9 cellular contexts compared by ENCODE assay signal in the genomic region with DNA sequence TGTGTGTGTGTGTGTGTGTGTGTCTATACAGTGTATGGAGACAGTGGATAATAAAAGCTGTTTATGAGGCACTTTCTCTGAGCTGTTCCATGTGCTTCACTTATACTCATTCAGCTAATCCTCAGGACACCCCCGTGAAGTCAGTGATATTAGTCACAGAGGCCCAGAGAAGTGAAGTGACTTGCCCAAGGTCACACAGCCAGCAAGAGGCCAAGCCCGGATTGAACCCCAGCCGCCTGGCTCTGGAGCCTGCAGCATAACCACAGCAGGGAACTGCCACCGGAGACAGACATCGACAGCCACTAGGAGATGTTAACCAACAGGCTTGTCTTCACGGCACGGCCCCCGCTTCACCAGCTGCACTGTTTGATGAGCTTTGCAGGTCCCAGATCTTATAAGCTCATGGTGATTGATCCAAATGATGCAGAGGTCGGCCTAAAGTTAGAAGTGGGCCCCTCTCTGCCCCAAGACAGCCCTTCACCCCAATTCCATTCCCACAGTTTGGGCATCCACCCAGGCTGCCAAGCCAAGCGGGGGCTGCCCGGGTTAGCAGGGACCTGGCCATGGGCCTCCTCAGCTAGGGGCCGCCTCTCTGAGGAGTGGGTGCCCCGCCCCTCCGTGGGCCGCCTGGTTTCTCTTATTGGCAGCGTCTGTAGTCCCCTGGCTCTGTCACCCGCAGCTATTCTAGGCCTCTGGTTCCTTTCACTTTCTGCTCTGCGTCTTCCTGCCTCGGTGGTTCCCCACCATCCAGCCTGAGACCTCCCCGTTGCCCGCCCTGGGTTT. TPM values are rescaled to one million over a fixed set of nuclear protein-coding genes. Genes with fewer than 3 reads are reported as not detected.
DNase-seq lines count a peak whose midpoint lies in the region; ATAC-seq, FAIRE-seq and TF ChIP-seq lines count a peak whose summit lies in the region.
"Had no signal": no experiment of that assay in that cellular context is flagged by ENCODE, and none has a peak within 500 bp of the region (broad histone marks: within the 10 kb centered on the region; RNA-seq: fewer than 3 reads in every experiment).

No MANE protein-coding gene starts in this region.

- H3K27me3 ChIP-seq in CD4-positive, alpha-beta memory T cell (ENCODE audit: insufficient read depth, low read length) = no peaks in the 10 kb centered on the region
- H3K27me3 ChIP-seq in MM.1S (replicated peaks; ENCODE audit: insufficient read depth, low read length) = peaks cover 6% of the 10 kb centered on the region; the same call in 1 of the 2 replicates
- H3K27me3 ChIP-seq in thoracic aorta (replicated peaks; ENCODE audit: insufficient read depth) = no peaks in the 10 kb centered on the region

- H3K9me3 Mint-ChIP-seq in CD4-positive, alpha-beta memory T cell = peaks cover 0 to 4% (median 0%) of the 10 kb centered on the region in 8 donors

- H3K27ac ChIP-seq in CD4-positive, alpha-beta memory T cell (ENCODE audit: low read depth, low read length) = peak overlapping the region; percentile 75
- H3K27ac ChIP-seq in MM.1S (ENCODE audit: low read length) (no peak overlapping the region), thoracic aorta (no peak overlapping the region)

- no peaks in the 10 kb centered on the region for H3F3A ChIP-seq in MM.1S (ENCODE audit: insufficient read depth, low read length)

- H3K9me3 ChIP-seq in CD4-positive, alpha-beta memory T cell (ENCODE audit: control insufficient read depth in 1 of 2, low read length in 2 of 2) = no peaks in the 10 kb centered on the region
- H3K9me3 ChIP-seq in MM.1S (replicated peaks; ENCODE audit: insufficient read depth, low read length) = no peaks in the 10 kb centered on the region
- no peaks in the 10 kb centered on the region for H3K9me3 ChIP-seq in thoracic aorta

- peaks cover 29 to 64% (median 45%) of the 10 kb centered on the region in 4 donors for H3K4me1 Mint-ChIP-seq in CD4-positive, alpha-beta memory T cell

- no peaks in the 10 kb centered on the region for H4K20me1 ChIP-seq in MM.1S (ENCODE audit: insufficient read depth, low read length)

- TF ChIP-seq CTCF in MM.1S (IDR thresholded peaks at IDR 0.05; ENCODE audit: low read length) (0 out of 2 replicates have a peak, but pooled peaks have one; percentile 6), thoracic aorta (IDR thresholded peaks at IDR 0.05) (no peak), D721Med (IDR thresholded peaks at IDR 0.05; ENCODE audit: insufficient read depth, missing control alignments) (no peak)

- H3K9me2 ChIP-seq in MM.1S (replicated peaks; ENCODE audit: insufficient read depth, low read length) = no peaks in the 10 kb centered on the region

- peak overlapping the region; percentile 70 to 92 (median 80) for H3K4me3 Mint-ChIP-seq in CD4-positive, alpha-beta memory T cell

- H3K9ac ChIP-seq in MM.1S (ENCODE audit: low read length) = no peak overlapping the region

- peak; percentile 75 for ATAC-seq in GM21526 (IDR thresholded peaks at IDR 0.05; ENCODE audit: low FRiP score, unreplicated experiment)
- ATAC-seq in thoracic aorta (ENCODE audit: insufficient number of reproducible peaks, low FRiP score, low read depth) = peak; percentile 14

- no peak for FAIRE-seq in D721Med (lab: Jason Lieb, UNC)

- peaks cover 46% of the 10 kb centered on the region for H3K4me1 ChIP-seq in CD4-positive, alpha-beta memory T cell (ENCODE audit: insufficient read depth, low read length)
- H3K4me1 ChIP-seq in MM.1S (ENCODE audit: low read length) = peaks cover 15% of the 10 kb centered on the region
- peaks cover 0 to 20% of the 10 kb centered on the region in 2 donors for H3K4me1 ChIP-seq in thoracic aorta (ENCODE audit: control insufficient read depth in 1 of 2, low read depth in 2 of 2)

- intact Hi-C loops in CD4-positive, alpha-beta memory T cell (cut with micrococcal nuclease) = loop anchor here (1.0 kb wide), 2 partner anchors 8 to 30 kb away; no protein-coding TSS in a partner anchor
- intact Hi-C loops in posterior cingulate gyrus (cut with DNase I) = no loop called here

- H3K4me2 ChIP-seq in MM.1S (ENCODE audit: low read depth, low read length) = peak overlapping the region; percentile 89

- POLR2A ChIA-PET in CD4-positive, alpha-beta memory T cell (lab: Charles Lee; ENCODE audit: partially characterized antibody) = interaction anchor here (0.7 to 6.0 kb wide), 13 partner anchors 9 to 517 kb away, joined by 3 to 283 read pairs (median 4); a partner anchor contains a TSS

- H3K79me2 ChIP-seq in MM.1S (ENCODE audit: low read length) = no peaks in the 10 kb centered on the region

- DNase-seq in CD4-positive, alpha-beta memory T cell = peak; percentile 76 to 86 (median 83)
- peak; percentile 79 for DNase-seq in MM.1S
- DNase-seq in activated T-cell treated with anti-CD3 and anti-CD28 coated beads, Interleukin-2, amount 50 U/mL, for 48 hours = peak; percentile 92 to 93
- peak; percentile 20 to 28 for DNase-seq in lung microvascular endothelial cell (ENCODE audit: low read depth in 2 of 2)
- no peak for DNase-seq in thoracic aorta (ENCODE audit: low spot score)
- DNase-seq in posterior cingulate gyrus = no peak
- no peak for DNase-seq in D721Med (ENCODE audit: insufficient read length, low spot score)

- H3K36me3 ChIP-seq in CD4-positive, alpha-beta memory T cell (ENCODE audit: insufficient read depth, low read length) = no peaks in the 10 kb centered on the region
- no peaks in the 10 kb centered on the region for H3K36me3 ChIP-seq in MM.1S (replicated peaks; ENCODE audit: insufficient read depth, low read length)
- no peaks in the 10 kb centered on the region for H3K36me3 ChIP-seq in thoracic aorta

- H2AFZ ChIP-seq in MM.1S (ENCODE audit: low read length) = peak overlapping the region; percentile 8; the same call in 1 of the 2 replicates

- H3K27ac Mint-ChIP-seq in CD4-positive, alpha-beta memory T cell = peak overlapping the region; percentile 92 to 99 (median 98)

- H3K4me3 ChIP-seq in CD4-positive, alpha-beta memory T cell (ENCODE audit: low read length in 2 of 2) = peak overlapping the region; percentile 48 to 56
- H3K4me3 ChIP-seq in MM.1S (ENCODE audit: low read length) (peak overlapping the region; percentile 44), thoracic aorta (peak overlapping the region; percentile 62)

- no peaks in the 10 kb centered on the region for H3K27me3 Mint-ChIP-seq in CD4-positive, alpha-beta memory T cell

- H3K36me3 Mint-ChIP-seq in CD4-positive, alpha-beta memory T cell = no peaks in the 10 kb centered on the region

- CTCF ChIA-PET in CD4-positive, alpha-beta memory T cell (lab: Charles Lee; ENCODE audit: partially characterized antibody) = interaction anchor here (0.7 to 3.7 kb wide), 10 partner anchors 8 to 260 kb away, joined by 3 to 69 read pairs (median 6); a partner anchor contains a TSS

RNA-seq across cellular contexts. Expression of a gene that starts 30.9 kb away (rescaled TPM):
- total RNA-seq in CD4-positive, alpha-beta memory T cell = 10 to 100 TPM; 14.7 to 16.7 TPM
- polyA plus RNA-seq in CD4-positive, alpha-beta memory T cell = 10 to 100 TPM; 17.6 to 37.8 TPM
- total RNA-seq in lung microvascular endothelial cell (0.22 and 0.79 TPM in 2 replicates), thoracic aorta (10 to 100 TPM; 16.9 to 22.6 TPM)

RNA-seq across cellular contexts. Expression of a gene that starts 44.0 kb away (rescaled TPM):
- not detected for total RNA-seq in CD4-positive, alpha-beta memory T cell
- not detected for polyA plus RNA-seq in CD4-positive, alpha-beta memory T cell
- total RNA-seq in lung microvascular endothelial cell (not detected in 2 replicates), thoracic aorta (not detected)
- total RNA-seq: epithelial cell of proximal tubule had no signal

RNA-seq across cellular contexts. Expression of a gene that starts 48.3 kb away (rescaled TPM):
- total RNA-seq in CD4-positive, alpha-beta memory T cell = not detected
- not detected for polyA plus RNA-seq in CD4-positive, alpha-beta memory T cell
- total RNA-seq in lung microvascular endothelial cell = not detected in 2 replicates
- not detected for total RNA-seq in thoracic aorta
- total RNA-seq: epithelial cell of proximal tubule had no signal

RNA-seq across cellular contexts. Expression of a gene that starts 51.2 kb away (rescaled TPM):
- total RNA-seq in CD4-positive, alpha-beta memory T cell = not detected
- polyA plus RNA-seq in CD4-positive, alpha-beta memory T cell = not detected
- total RNA-seq in lung microvascular endothelial cell (not detected in 2 replicates), thoracic aorta (not detected)
- total RNA-seq: epithelial cell of proximal tubule had no signal

RNA-seq across cellular contexts. Expression of a gene that starts 56.0 kb away (rescaled TPM):
- not detected for total RNA-seq in CD4-positive, alpha-beta memory T cell
- polyA plus RNA-seq in CD4-positive, alpha-beta memory T cell = not detected
- total RNA-seq in lung microvascular endothelial cell = not detected in 2 replicates
- not detected for total RNA-seq in thoracic aorta
- total RNA-seq: epithelial cell of proximal tubule had no signal

Comparison
In these comparisons a context has a peak if more than half of its experiments do, and no peak if none do; other contexts are left out.
1. DNase-seq: peak in CD4-positive, alpha-beta memory T cell (5 of 5), MM.1S (single experiment), activated T-cell treated with anti-CD3 and anti-CD28 coated beads, Interleukin-2, amount 50 U/mL, for 48 hours (2 of 2) and lung microvascular endothelial cell (2 of 2); none in thoracic aorta (single experiment), posterior cingulate gyrus (0 of 10) and D721Med (single experiment).
2. Peak in every context shown above with its lines, with median percentiles within 50 percentile points of each other: H3K4me3 ChIP-seq.